In genomic region chr7:117269417-117269816, GRCh38 we compare ENCODE assay signal across 1 cellular context.
TF ChIP-seq lines count a peak whose summit lies in the region.

No MANE protein-coding gene starts in this region.

TF ChIP-seq in GM23338, 12 proteins besides CTCF, POLR2A, EP300 and RAD21 (continued from another document):
- TF ChIP-seq, protein P1, sequence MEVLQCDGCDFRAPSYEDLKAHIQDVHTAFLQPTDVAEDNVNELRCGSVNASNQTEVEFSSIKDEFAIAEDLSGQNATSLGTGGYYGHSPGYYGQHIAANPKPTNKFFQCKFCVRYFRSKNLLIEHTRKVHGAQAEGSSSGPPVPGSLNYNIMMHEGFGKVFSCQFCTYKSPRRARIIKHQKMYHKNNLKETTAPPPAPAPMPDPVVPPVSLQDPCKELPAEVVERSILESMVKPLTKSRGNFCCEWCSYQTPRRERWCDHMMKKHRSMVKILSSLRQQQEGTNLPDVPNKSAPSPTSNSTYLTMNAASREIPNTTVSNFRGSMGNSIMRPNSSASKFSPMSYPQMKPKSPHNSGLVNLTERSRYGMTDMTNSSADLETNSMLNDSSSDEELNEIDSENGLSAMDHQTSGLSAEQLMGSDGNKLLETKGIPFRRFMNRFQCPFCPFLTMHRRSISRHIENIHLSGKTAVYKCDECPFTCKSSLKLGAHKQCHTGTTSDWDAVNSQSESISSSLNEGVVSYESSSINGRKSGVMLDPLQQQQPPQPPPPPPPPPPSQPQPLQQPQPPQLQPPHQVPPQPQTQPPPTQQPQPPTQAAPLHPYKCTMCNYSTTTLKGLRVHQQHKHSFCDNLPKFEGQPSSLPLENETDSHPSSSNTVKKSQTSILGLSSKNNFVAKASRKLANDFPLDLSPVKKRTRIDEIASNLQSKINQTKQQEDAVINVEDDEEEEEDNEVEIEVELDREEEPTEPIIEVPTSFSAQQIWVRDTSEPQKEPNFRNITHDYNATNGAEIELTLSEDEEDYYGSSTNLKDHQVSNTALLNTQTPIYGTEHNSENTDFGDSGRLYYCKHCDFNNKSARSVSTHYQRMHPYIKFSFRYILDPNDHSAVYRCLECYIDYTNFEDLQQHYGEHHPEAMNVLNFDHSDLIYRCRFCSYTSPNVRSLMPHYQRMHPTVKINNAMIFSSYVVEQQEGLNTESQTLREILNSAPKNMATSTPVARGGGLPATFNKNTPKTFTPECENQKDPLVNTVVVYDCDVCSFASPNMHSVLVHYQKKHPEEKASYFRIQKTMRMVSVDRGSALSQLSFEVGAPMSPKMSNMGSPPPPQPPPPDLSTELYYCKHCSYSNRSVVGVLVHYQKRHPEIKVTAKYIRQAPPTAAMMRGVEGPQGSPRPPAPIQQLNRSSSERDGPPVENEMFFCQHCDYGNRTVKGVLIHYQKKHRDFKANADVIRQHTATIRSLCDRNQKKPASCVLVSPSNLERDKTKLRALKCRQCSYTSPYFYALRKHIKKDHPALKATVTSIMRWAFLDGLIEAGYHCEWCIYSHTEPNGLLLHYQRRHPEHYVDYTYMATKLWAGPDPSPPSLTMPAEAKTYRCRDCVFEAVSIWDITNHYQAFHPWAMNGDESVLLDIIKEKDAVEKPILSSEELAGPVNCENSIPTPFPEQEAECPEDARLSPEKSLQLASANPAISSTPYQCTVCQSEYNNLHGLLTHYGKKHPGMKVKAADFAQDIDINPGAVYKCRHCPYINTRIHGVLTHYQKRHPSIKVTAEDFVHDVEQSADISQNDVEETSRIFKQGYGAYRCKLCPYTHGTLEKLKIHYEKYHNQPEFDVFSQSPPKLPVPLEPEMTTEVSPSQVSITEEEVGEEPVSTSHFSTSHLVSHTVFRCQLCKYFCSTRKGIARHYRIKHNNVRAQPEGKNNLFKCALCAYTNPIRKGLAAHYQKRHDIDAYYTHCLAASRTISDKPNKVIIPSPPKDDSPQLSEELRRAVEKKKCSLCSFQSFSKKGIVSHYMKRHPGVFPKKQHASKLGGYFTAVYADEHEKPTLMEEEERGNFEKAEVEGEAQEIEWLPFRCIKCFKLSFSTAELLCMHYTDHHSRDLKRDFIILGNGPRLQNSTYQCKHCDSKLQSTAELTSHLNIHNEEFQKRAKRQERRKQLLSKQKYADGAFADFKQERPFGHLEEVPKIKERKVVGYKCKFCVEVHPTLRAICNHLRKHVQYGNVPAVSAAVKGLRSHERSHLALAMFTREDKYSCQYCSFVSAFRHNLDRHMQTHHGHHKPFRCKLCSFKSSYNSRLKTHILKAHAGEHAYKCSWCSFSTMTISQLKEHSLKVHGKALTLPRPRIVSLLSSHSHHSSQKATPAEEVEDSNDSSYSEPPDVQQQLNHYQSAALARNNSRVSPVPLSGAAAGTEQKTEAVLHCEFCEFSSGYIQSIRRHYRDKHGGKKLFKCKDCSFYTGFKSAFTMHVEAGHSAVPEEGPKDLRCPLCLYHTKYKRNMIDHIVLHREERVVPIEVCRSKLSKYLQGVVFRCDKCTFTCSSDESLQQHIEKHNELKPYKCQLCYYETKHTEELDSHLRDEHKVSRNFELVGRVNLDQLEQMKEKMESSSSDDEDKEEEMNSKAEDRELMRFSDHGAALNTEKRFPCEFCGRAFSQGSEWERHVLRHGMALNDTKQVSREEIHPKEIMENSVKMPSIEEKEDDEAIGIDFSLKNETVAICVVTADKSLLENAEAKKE (CRISPR knock-in tag; IDR thresholded peaks at IDR 0.05): no peak
- no peak for TF ChIP-seq NANOG (IDR thresholded peaks at IDR 0.05; ENCODE audit: borderline replicate concordance)
- no peak for TF ChIP-seq POLR2AphosphoS5 (IDR thresholded peaks at IDR 0.05; ENCODE audit: low read depth)
- no peak for TF ChIP-seq REST (IDR thresholded peaks at IDR 0.05; ENCODE audit: unreplicated experiment)
- TF ChIP-seq CREB1 (CRISPR knock-in tag; IDR thresholded peaks at IDR 0.05; ENCODE audit: low read depth): no peak
- TF ChIP-seq STAT1 (IDR thresholded peaks at IDR 0.05; ENCODE audit: unreplicated experiment): no peak
- TF ChIP-seq JUNB (IDR thresholded peaks at IDR 0.05; ENCODE audit: unreplicated experiment): no peak
- no peak for TF ChIP-seq ZNF331 (CRISPR knock-in tag; IDR thresholded peaks at IDR 0.05; ENCODE audit: low read depth)
- TF ChIP-seq, protein P2, sequence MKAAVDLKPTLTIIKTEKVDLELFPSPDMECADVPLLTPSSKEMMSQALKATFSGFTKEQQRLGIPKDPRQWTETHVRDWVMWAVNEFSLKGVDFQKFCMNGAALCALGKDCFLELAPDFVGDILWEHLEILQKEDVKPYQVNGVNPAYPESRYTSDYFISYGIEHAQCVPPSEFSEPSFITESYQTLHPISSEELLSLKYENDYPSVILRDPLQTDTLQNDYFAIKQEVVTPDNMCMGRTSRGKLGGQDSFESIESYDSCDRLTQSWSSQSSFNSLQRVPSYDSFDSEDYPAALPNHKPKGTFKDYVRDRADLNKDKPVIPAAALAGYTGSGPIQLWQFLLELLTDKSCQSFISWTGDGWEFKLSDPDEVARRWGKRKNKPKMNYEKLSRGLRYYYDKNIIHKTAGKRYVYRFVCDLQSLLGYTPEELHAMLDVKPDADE (IDR thresholded peaks at IDR 0.05): no peak
- TF ChIP-seq EZH2phosphoT487 (IDR thresholded peaks at IDR 0.05; ENCODE audit: unreplicated experiment): no peak
TF ChIP-seq in GM23338: peak in this region for 0.
